ENCODE assay signal across 20 cellular contexts in genomic region chr17:82944990-82945389, GRCh38.
DNase-seq lines count a peak whose midpoint lies in the region; ATAC-seq and TF ChIP-seq lines count a peak whose summit lies in the region.
"Had no signal": no experiment of that assay in that cellular context is flagged by ENCODE, and none has a peak within 500 bp of the region (broad histone marks: within the 10 kb centered on the region; RNA-seq: fewer than 3 reads in every experiment).

No MANE protein-coding gene starts in this region.

- H4K8ac ChIP-seq in mesendoderm (ENCODE audit: low read depth, low read length) = no peak overlapping the region

- no peaks in the 10 kb centered on the region; the same call in 1 of the 2 replicates for H4K20me1 ChIP-seq in BLaER1

- no peak for ATAC-seq in sciatic nerve
- ATAC-seq in naive thymus-derived CD8-positive, alpha-beta T cell = no peak
- ATAC-seq: GM23338, HCT116 had no signal

- no peak overlapping the region for H3K27ac Mint-ChIP-seq in naive thymus-derived CD8-positive, alpha-beta T cell
- H3K27ac Mint-ChIP-seq: GM23338 had no signal

- no peaks in the 10 kb centered on the region for H3K79me2 ChIP-seq in mesendoderm (ENCODE audit: control insufficient read depth, insufficient read depth, low read length)

- H3K4ac ChIP-seq in mesendoderm (ENCODE audit: low read depth, low read length) = no peak overlapping the region

- DNase-seq in adipocyte (ENCODE audit: low read depth) = no peak
- no peak for DNase-seq in mesendoderm
- no peak for DNase-seq in sciatic nerve (ENCODE audit: low spot score)
- DNase-seq in naive thymus-derived CD8-positive, alpha-beta T cell = no peak
- DNase-seq in T-helper 1 cell = no peak
- DNase-seq: CD4-positive, CD25-positive, alpha-beta regulatory T cell; DMS153; GF-D8; KBM-7; NCI-H1105 treated with DMSO at 0.1 percent for 48 hours; NCI-H1694 treated with DMSO at 0.1 percent for 48 hours; NCI-H345; NCI-H524 treated with DMSO at 0.1 percent for 48 hours; SW 1271 had no signal

- H3K4me1 ChIP-seq in BLaER1 = peaks cover 23% of the 10 kb centered on the region
- no peaks in the 10 kb centered on the region for H3K4me1 ChIP-seq in HEK293 (ENCODE audit: control insufficient read depth, insufficient read depth, low read length)
- H3K4me1 ChIP-seq in adipocyte (ENCODE audit: control insufficient read depth, insufficient read depth, low read length) = no peaks in the 10 kb centered on the region
- no peaks in the 10 kb centered on the region for H3K4me1 ChIP-seq in mesendoderm (ENCODE audit: control insufficient read depth, low read depth, low read length)
- H3K4me1 ChIP-seq: Caco-2, SJSA1 had no signal

- H3K4me2 ChIP-seq in BLaER1 = no peak overlapping the region
- H3K4me2 ChIP-seq in mesendoderm (ENCODE audit: low read length) = no peak overlapping the region
- H3K4me2 ChIP-seq: GM23338 had no signal

- no peak overlapping the region for H3K56ac ChIP-seq in mesendoderm (ENCODE audit: low read length)

- no peak overlapping the region for H3K23ac ChIP-seq in mesendoderm (ENCODE audit: low read length)

- POLR2A ChIA-PET in HEK293 (lab: Yijun Ruan, JAX) = no interaction called here
- POLR2A ChIA-PET in naive thymus-derived CD8-positive, alpha-beta T cell (lab: Charles Lee) = no interaction called here

- no peak overlapping the region for H3K4me3 Mint-ChIP-seq in naive thymus-derived CD8-positive, alpha-beta T cell
- H3K4me3 Mint-ChIP-seq: CD4-positive, CD25-positive, alpha-beta regulatory T cell; GM23338 had no signal

- no peak overlapping the region for H2AK5ac ChIP-seq in mesendoderm (ENCODE audit: low read length)

- H2BK120ac ChIP-seq in mesendoderm (ENCODE audit: low read depth, low read length) = no peak overlapping the region

- no peak overlapping the region for H3K27ac ChIP-seq in BLaER1
- H3K27ac ChIP-seq in HEK293 (ENCODE audit: extremely low read depth, low read depth, low read length) = no peak overlapping the region
- H3K27ac ChIP-seq in mesendoderm (ENCODE audit: low read depth, low read length) = no peak overlapping the region
- H3K27ac ChIP-seq: SJSA1 had no signal

- H3K27me3 ChIP-seq in BLaER1 (no peaks in the 10 kb centered on the region), adipocyte (replicated peaks; ENCODE audit: control insufficient read depth, insufficient read depth, low read length) (no peaks in the 10 kb centered on the region), mesendoderm (ENCODE audit: insufficient read depth, low read length, poor library complexity) (no peaks in the 10 kb centered on the region)
- H3K27me3 ChIP-seq: SJSA1 had no signal

- H3K9me3 ChIP-seq in BLaER1 (peaks cover 43% of the 10 kb centered on the region), HEK293 (ENCODE audit: control insufficient read depth, insufficient read depth, low read depth, low read length) (peaks cover 4% of the 10 kb centered on the region), adipocyte (ENCODE audit: control insufficient read depth, low read length) (peaks cover 26% of the 10 kb centered on the region)

- no peak overlapping the region for H2BK15ac ChIP-seq in mesendoderm (replicated peaks; ENCODE audit: low read depth)

- no peak overlapping the region for H3K18ac ChIP-seq in mesendoderm (ENCODE audit: low read length)

- CTCF ChIA-PET in HEK293 (lab: Yijun Ruan, JAX) = interaction anchor here (0.9 to 1.6 kb wide), 2 partner anchors 11 to 34 kb away, joined by 3 to 4 read pairs; no protein-coding TSS in a partner anchor

- no peak overlapping the region for H2BK5ac ChIP-seq in mesendoderm (ENCODE audit: low read length)

- no peak overlapping the region for H3K9ac ChIP-seq in BLaER1
- H3K9ac ChIP-seq in adipocyte (ENCODE audit: low read length) = no peak overlapping the region
- no peak overlapping the region for H3K9ac ChIP-seq in mesendoderm (ENCODE audit: low read length)

- peaks cover 0 to 2% (median 0%) of the 10 kb centered on the region in 4 donors for H3K4me1 Mint-ChIP-seq in naive thymus-derived CD8-positive, alpha-beta T cell
- H3K4me1 Mint-ChIP-seq: GM23338 had no signal

- H3K36me3 Mint-ChIP-seq in naive thymus-derived CD8-positive, alpha-beta T cell = peaks cover 45 to 66% (median 60%) of the 10 kb centered on the region in 3 donors

- H3K4me3 ChIP-seq in BLaER1 = 0 out of 2 replicates have a peak overlapping the region, but pooled peaks have one; percentile 39
- H3K4me3 ChIP-seq in HEK293 (ENCODE audit: low read depth, low read length) = no peak overlapping the region
- peak overlapping the region; percentile 55 for H3K4me3 ChIP-seq in adipocyte (ENCODE audit: low read length)
- peak overlapping the region; percentile 26 for H3K4me3 ChIP-seq in mesendoderm (ENCODE audit: low read length)
- H3K4me3 ChIP-seq: GM23338, SJSA1 had no signal

- TF ChIP-seq CTCF in HEK293 (tag by site-specific recombination; IDR thresholded peaks at IDR 0.05) = no peak

- peaks cover 6 to 44% (median 31%) of the 10 kb centered on the region in 9 donors for H3K9me3 Mint-ChIP-seq in naive thymus-derived CD8-positive, alpha-beta T cell

- no peaks in the 10 kb centered on the region for H3K27me3 Mint-ChIP-seq in naive thymus-derived CD8-positive, alpha-beta T cell
- H3K27me3 Mint-ChIP-seq: CD4-positive, CD25-positive, alpha-beta regulatory T cell had no signal

- no peak overlapping the region for H4K5ac ChIP-seq in mesendoderm (ENCODE audit: low read length)

- H3K79me1 ChIP-seq in mesendoderm (ENCODE audit: low read length) = no peaks in the 10 kb centered on the region

- intact Hi-C loops in sciatic nerve (cut with DNase I) = no loop called here

- H3K36me3 ChIP-seq in BLaER1 (peaks cover 90% of the 10 kb centered on the region), HEK293 (ENCODE audit: control insufficient read depth in 2 of 2, insufficient read depth in 1 of 2, low read length in 2 of 2) (peaks cover 0 to 48% of the 10 kb centered on the region in 2 experiments; a peak in 1 of 3 replicates), adipocyte (ENCODE audit: control insufficient read depth, insufficient read depth, low read length, severe bottlenecking) (peaks cover 52% of the 10 kb centered on the region), mesendoderm (ENCODE audit: control insufficient read depth, insufficient read depth, low read length) (peaks cover 3% of the 10 kb centered on the region)

TF ChIP-seq in HEK293, 187 proteins besides CTCF, POLR2A, EP300 and RAD21:
- TF ChIP-seq, protein P1, sequence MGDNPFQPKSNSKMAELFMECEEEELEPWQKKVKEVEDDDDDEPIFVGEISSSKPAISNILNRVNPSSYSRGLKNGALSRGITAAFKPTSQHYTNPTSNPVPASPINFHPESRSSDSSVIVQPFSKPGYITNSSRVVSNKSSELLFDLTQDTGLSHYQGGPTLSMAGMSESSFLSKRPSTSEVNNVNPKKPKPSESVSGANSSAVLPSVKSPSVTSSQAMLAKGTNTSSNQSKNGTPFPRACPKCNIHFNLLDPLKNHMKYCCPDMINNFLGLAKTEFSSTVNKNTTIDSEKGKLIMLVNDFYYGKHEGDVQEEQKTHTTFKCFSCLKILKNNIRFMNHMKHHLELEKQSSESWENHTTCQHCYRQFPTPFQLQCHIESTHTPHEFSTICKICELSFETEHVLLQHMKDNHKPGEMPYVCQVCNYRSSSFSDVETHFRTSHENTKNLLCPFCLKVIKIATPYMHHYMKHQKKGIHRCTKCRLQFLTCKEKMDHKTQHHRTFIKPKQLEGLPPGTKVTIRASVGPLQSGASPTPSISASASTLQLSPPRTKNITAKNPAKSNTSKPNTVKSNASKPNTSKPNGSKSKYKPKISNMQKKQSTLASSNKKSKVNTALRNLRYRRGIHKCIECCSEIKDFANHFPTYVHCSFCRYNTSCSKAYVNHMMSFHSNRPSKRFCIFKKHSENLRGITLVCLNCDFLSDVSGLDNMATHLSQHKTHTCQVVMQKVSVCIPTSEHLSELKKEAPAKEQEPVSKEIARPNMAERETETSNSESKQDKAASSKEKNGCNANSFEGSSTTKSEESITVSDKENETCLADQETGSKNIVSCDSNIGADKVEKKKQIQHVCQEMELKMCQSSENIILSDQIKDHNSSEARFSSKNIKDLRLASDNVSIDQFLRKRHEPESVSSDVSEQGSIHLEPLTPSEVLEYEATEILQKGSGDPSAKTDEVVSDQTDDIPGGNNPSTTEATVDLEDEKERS (tag by site-specific recombination; IDR thresholded peaks at IDR 0.05) = 0 out of 2 replicates have a peak, but pooled peaks have one; percentile 48
- TF ChIP-seq SETDB1 (IDR thresholded peaks at IDR 0.05; ENCODE audit: insufficient read length, low read length) = peak; percentile 90
- TF ChIP-seq ZNF112 (tag by site-specific recombination; IDR thresholded peaks at IDR 0.05) = no peak
- TF ChIP-seq ZNF626 (tag by site-specific recombination; IDR thresholded peaks at IDR 0.05) = 0 out of 2 replicates have a peak, but pooled peaks have one; percentile 53
- peak; percentile 67; the same call in 1 of the 2 replicates for TF ChIP-seq TRIM28 (IDR thresholded peaks at IDR 0.05; ENCODE audit: borderline replicate concordance, low read length)
- TF ChIP-seq, protein P2, sequence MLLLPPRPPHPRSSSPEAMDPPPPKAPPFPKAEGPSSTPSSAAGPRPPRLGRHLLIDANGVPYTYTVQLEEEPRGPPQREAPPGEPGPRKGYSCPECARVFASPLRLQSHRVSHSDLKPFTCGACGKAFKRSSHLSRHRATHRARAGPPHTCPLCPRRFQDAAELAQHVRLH (tag by site-specific recombination; IDR thresholded peaks at IDR 0.05) = 0 out of 2 replicates have a peak, but pooled peaks have one; percentile 27
- TF ChIP-seq IKZF3 (tag by site-specific recombination; IDR thresholded peaks at IDR 0.05) = no peak
- TF ChIP-seq ZBTB49 (tag by site-specific recombination; IDR thresholded peaks at IDR 0.05; ENCODE audit: low read depth) = no peak
- TF ChIP-seq ZNF558 (tag by site-specific recombination; IDR thresholded peaks at IDR 0.05) = peak; percentile 42; the same call in 1 of the 2 replicates
